ENCODE assay signal across 8 cellular contexts in genomic region chr3:20080956-20081554, GRCh38. TPM values are rescaled to one million over a fixed set of nuclear protein-coding genes. Genes with fewer than 3 reads are reported as not detected.
DNase-seq lines count a peak whose midpoint lies in the region; ATAC-seq and TF ChIP-seq lines count a peak whose summit lies in the region.

No MANE protein-coding gene starts in this region.

- H3K4me3 Mint-ChIP-seq in nephron progenitor cell, result no peak overlapping the region

- peak overlapping the region; percentile 7 to 96 (median 70) for H3K27ac ChIP-seq in dorsolateral prefrontal cortex

- peak; percentile 80 for ATAC-seq in GM19025 (IDR thresholded peaks at IDR 0.05; ENCODE audit: low read depth, unreplicated experiment)
- peak; percentile 92 for ATAC-seq in HG03378 (IDR thresholded peaks at IDR 0.05; ENCODE audit: unreplicated experiment)
- no peak for ATAC-seq in HG03045 (IDR thresholded peaks at IDR 0.05; ENCODE audit: unreplicated experiment)

- H3K27me3 ChIP-seq in dorsolateral prefrontal cortex, result no peaks in the 10 kb centered on the region

- no peaks in the 10 kb centered on the region for H3K9me3 Mint-ChIP-seq in nephron progenitor cell

- peak; percentile 73 for DNase-seq in Ammon's horn (ENCODE audit: low spot score)
- DNase-seq in SK-MEL-5 (ENCODE audit: low read depth, low spot score), result peak; percentile 63
- peak in 9 of 10 donors; percentile 7 to 67 (median 55) for DNase-seq in dorsolateral prefrontal cortex
- peak; percentile 47 for DNase-seq in nephron progenitor cell
- no peak for DNase-seq in AML-193 (lab: John Stamatoyannopoulos, UW)

- TF ChIP-seq CTCF in dorsolateral prefrontal cortex (IDR thresholded peaks at IDR 0.05 in 54 of 56, conservative IDR thresholded peaks at IDR 0.05 in 2 of 56; ENCODE audit: low read depth in 1 of 56, partially characterized antibody in 56 of 56), result no peak
- no peak for TF ChIP-seq CTCF in nephron progenitor cell (IDR thresholded peaks at IDR 0.05)

- peaks cover 43% of the 10 kb centered on the region for H3K4me1 Mint-ChIP-seq in nephron progenitor cell

- intact Hi-C loops in dorsolateral prefrontal cortex (cut with DNase I), result no loop called here

- in situ Hi-C loops in SK-MEL-5 (cut with HindIII; ENCODE audit: low pct_unique_long_range_greater_than_20kb, low sequenced_read_pairs), result no loop called here

- peaks cover 3% of the 10 kb centered on the region for H3K27me3 Mint-ChIP-seq in nephron progenitor cell (ENCODE audit: low read depth, poor library complexity)

- H3K27ac Mint-ChIP-seq in nephron progenitor cell, result peak overlapping the region; percentile 80

- peak overlapping the region in 7 of 59 donors; percentile 1 to 37 (median 24) for H3K4me3 ChIP-seq in dorsolateral prefrontal cortex

- no peaks in the 10 kb centered on the region for H3K36me3 Mint-ChIP-seq in nephron progenitor cell (ENCODE audit: low read depth)

RNA-seq across cellular contexts. Expression of gene KAT2B, which starts 40.8 kb away (rescaled TPM):
- total RNA-seq in SK-MEL-5 (2014; rRNA removed; shearing (Covaris generic)), result 31.8 and 33.6 TPM in 2 replicates
- 49.7 and 70.8 TPM in 2 replicates for polyA plus RNA-seq in SK-MEL-5 (2015; cell fraction: cytosol; rRNA removed)
- 84.9 and 100 TPM in 2 replicates for polyA plus RNA-seq in SK-MEL-5 (2015; cell fraction: nucleus; rRNA removed)
- 100 to 1,000 TPM in 47 of 120 experiments, 10 to 100 TPM in 73; 45.8 to 193 (median 92.8) TPM for total RNA-seq in dorsolateral prefrontal cortex

Comparison
In these comparisons a context has a peak if more than half of its experiments do, and no peak if none do; other contexts are left out.
1. DNase-seq: peak in Ammon's horn (single experiment), SK-MEL-5 (single experiment), dorsolateral prefrontal cortex (9 of 10) and nephron progenitor cell (single experiment); none in AML-193 (0 of 2).